Comparison of ENCODE assay signal across 8 cellular contexts in genomic region chr6:44003345-44004061, GRCh38.
A peak's percentile ranks its signal among the peaks of the same experiment; 100 is the strongest.
DNase-seq lines count a peak whose midpoint lies in the region; ATAC-seq and TF ChIP-seq lines count a peak whose summit lies in the region.

No MANE protein-coding gene starts in this region.

- no peaks in the 10 kb centered on the region for H3F3A ChIP-seq in PC-3 (ENCODE audit: low read length, unreplicated experiment)

- H3K4me1 ChIP-seq in CD4-positive, alpha-beta memory T cell (ENCODE audit: insufficient read depth, low read length) = peaks cover 12% of the 10 kb centered on the region
- H3K4me1 ChIP-seq in PC-3 (ENCODE audit: insufficient read depth, low read length) (peaks cover 7% of the 10 kb centered on the region), adrenal gland (replicated peaks in 1 of 2) (peaks cover 18 to 23% of the 10 kb centered on the region in 2 donors)

- no peaks in the 10 kb centered on the region for H4K20me1 ChIP-seq in PC-3 (ENCODE audit: low read length)

- H3K36me3 ChIP-seq in CD4-positive, alpha-beta memory T cell (ENCODE audit: insufficient read depth, low read length) = no peaks in the 10 kb centered on the region
- no peaks in the 10 kb centered on the region for H3K36me3 ChIP-seq in PC-3 (ENCODE audit: low read depth, low read length)
- H3K36me3 ChIP-seq in adrenal gland (replicated peaks in 1 of 2) = no peaks in the 10 kb centered on the region

- in situ Hi-C loops in GM13977 (cut with MboI; ENCODE audit: low pct_unique_long_range_greater_than_20kb, low sequenced_read_pairs, unreplicated experiment) = no loop called here

- peaks cover 0 to 2% (median 0%) of the 10 kb centered on the region in 8 donors for H3K9me3 Mint-ChIP-seq in CD4-positive, alpha-beta memory T cell
- H3K9me3 Mint-ChIP-seq in activated naive CD8-positive, alpha-beta T cell (ENCODE audit: low read depth) = no peaks in the 10 kb centered on the region
- no peaks in the 10 kb centered on the region for H3K9me3 Mint-ChIP-seq in memory B cell

- CTCF ChIA-PET in CD4-positive, alpha-beta memory T cell (lab: Charles Lee; ENCODE audit: partially characterized antibody) = interaction anchor here (1.0 kb wide), 1 partner anchor 234 kb away, joined by 3 read pairs; no protein-coding TSS in a partner anchor
- CTCF ChIA-PET in PC-3 (lab: Charles Lee) = no interaction called here

- peaks cover 0 to 5% (median 3%) of the 10 kb centered on the region in 4 donors for H3K4me1 Mint-ChIP-seq in CD4-positive, alpha-beta memory T cell
- peaks cover 9% of the 10 kb centered on the region for H3K4me1 Mint-ChIP-seq in activated naive CD8-positive, alpha-beta T cell (ENCODE audit: low read depth)
- peaks cover 11% of the 10 kb centered on the region for H3K4me1 Mint-ChIP-seq in memory B cell

- no peak overlapping the region for H3K27ac ChIP-seq in CD4-positive, alpha-beta memory T cell (ENCODE audit: low read depth, low read length)
- H3K27ac ChIP-seq in PC-3 (ENCODE audit: low read length) = no peak overlapping the region
- no peak overlapping the region for H3K27ac ChIP-seq in adrenal gland

- peak in 1 of 5 donors; percentile 9 for DNase-seq in CD4-positive, alpha-beta memory T cell
- DNase-seq in GM13977 (ENCODE audit: low spot score) (peak; percentile 75), memory B cell (ENCODE audit: low spot score in 2 of 2) (peak; percentile 25 to 27), PC-3 (no peak), adrenal gland (no peak)

- peak; percentile 16 for TF ChIP-seq CTCF in GM13977 (IDR thresholded peaks at IDR 0.05; ENCODE audit: extremely low read depth, insufficient read depth, missing control alignments)
- TF ChIP-seq CTCF in PC-3 (conservative IDR thresholded peaks at IDR 0.05; ENCODE audit: low read depth, low read length) = no peak
- TF ChIP-seq CTCF in adrenal gland (IDR thresholded peaks at IDR 0.05) = no peak

- no peaks in the 10 kb centered on the region for H3K36me3 Mint-ChIP-seq in CD4-positive, alpha-beta memory T cell
- no peaks in the 10 kb centered on the region for H3K36me3 Mint-ChIP-seq in activated naive CD8-positive, alpha-beta T cell
- H3K36me3 Mint-ChIP-seq in memory B cell = no peaks in the 10 kb centered on the region

- 72 to 82% (median 79%) methylated on average over 19 to 22 of the region's 22 CpGs for WGBS in adrenal gland, 4 donors

- H3K4me3 Mint-ChIP-seq in CD4-positive, alpha-beta memory T cell = peak overlapping the region in 7 of 8 donors; percentile 9 to 86 (median 59)
- H3K4me3 Mint-ChIP-seq in activated naive CD8-positive, alpha-beta T cell = peak overlapping the region; percentile 58
- H3K4me3 Mint-ChIP-seq in memory B cell = peak overlapping the region; percentile 82

- peak; percentile 42 for ATAC-seq in memory B cell (ENCODE audit: low read depth)
- ATAC-seq in PC-3 = no peak
- ATAC-seq in HG02852 (IDR thresholded peaks at IDR 0.05; ENCODE audit: unreplicated experiment) = no peak
- no peak for ATAC-seq in HG02610 (IDR thresholded peaks at IDR 0.05; ENCODE audit: unreplicated experiment)

- no peak overlapping the region for H2AFZ ChIP-seq in PC-3 (ENCODE audit: low read length)

- H3K27ac Mint-ChIP-seq in CD4-positive, alpha-beta memory T cell = no peak overlapping the region
- H3K27ac Mint-ChIP-seq in activated naive CD8-positive, alpha-beta T cell = no peak overlapping the region
- H3K27ac Mint-ChIP-seq in memory B cell = no peak overlapping the region

- H3K9me3 ChIP-seq in CD4-positive, alpha-beta memory T cell (ENCODE audit: control insufficient read depth in 1 of 2, low read length in 2 of 2) = no peaks in the 10 kb centered on the region
- H3K9me3 ChIP-seq in PC-3 (ENCODE audit: low read length) = no peaks in the 10 kb centered on the region
- no peaks in the 10 kb centered on the region for H3K9me3 ChIP-seq in adrenal gland (replicated peaks in 1 of 3)

- intact Hi-C loops in CD4-positive, alpha-beta memory T cell (cut with micrococcal nuclease) = no loop called here
- intact Hi-C loops in PC-3 (cut with micrococcal nuclease) = no loop called here
- intact Hi-C loops in adrenal gland (cut with DNase I) = no loop called here

- H3K27me3 Mint-ChIP-seq in CD4-positive, alpha-beta memory T cell = peaks cover 25 to 48% of the 10 kb centered on the region in 2 donors
- H3K27me3 Mint-ChIP-seq in activated naive CD8-positive, alpha-beta T cell = peaks cover 15% of the 10 kb centered on the region
- peaks cover 30% of the 10 kb centered on the region for H3K27me3 Mint-ChIP-seq in memory B cell

- H3K4me2 ChIP-seq in PC-3 (ENCODE audit: low read length) = no peak overlapping the region

- H3K4me3 ChIP-seq in CD4-positive, alpha-beta memory T cell (ENCODE audit: low read length in 2 of 2) = no peak overlapping the region
- H3K4me3 ChIP-seq in PC-3 (ENCODE audit: low read length) (no peak overlapping the region), adrenal gland (no peak overlapping the region)

- H3K9me2 ChIP-seq in PC-3 (replicated peaks; ENCODE audit: low read length) = no peaks in the 10 kb centered on the region

- POLR2A ChIA-PET in CD4-positive, alpha-beta memory T cell (lab: Charles Lee; ENCODE audit: partially characterized antibody) = no interaction called here
- POLR2A ChIA-PET in PC-3 (lab: Charles Lee; ENCODE audit: unreplicated experiment) = interaction anchor here (0.6 kb wide), 1 partner anchor 12 kb away, joined by 4 read pairs; no protein-coding TSS in a partner anchor

- no peak for TF ChIP-seq POLR2A in adrenal gland (IDR thresholded peaks at IDR 0.05)

- no TSS peak for BruUV-seq in PC-3 (replicated peaks; lab: Mats Ljungman, UMichigan)

- H3K79me2 ChIP-seq in PC-3 (ENCODE audit: low read length) = no peaks in the 10 kb centered on the region

- H3K9ac ChIP-seq in PC-3 (ENCODE audit: low read length) = no peak overlapping the region

- H3K27me3 ChIP-seq in CD4-positive, alpha-beta memory T cell (ENCODE audit: insufficient read depth, low read length) = peaks cover 20% of the 10 kb centered on the region
- H3K27me3 ChIP-seq in PC-3 (ENCODE audit: low read length) (no peaks in the 10 kb centered on the region), adrenal gland (peaks cover 6% of the 10 kb centered on the region)

Comparison
In these comparisons a context has a peak if more than half of its experiments do, and no peak if none do; other contexts are left out.
1. DNase-seq: peak in GM13977 (single experiment) and memory B cell (2 of 2); none in PC-3 (single experiment) and adrenal gland (0 of 7).
2. Peak in every context shown above with its lines, with median percentiles within 50 percentile points of each other: H3K4me3 Mint-ChIP-seq.